9 cellular contexts compared by ENCODE assay signal in the genomic region with DNA sequence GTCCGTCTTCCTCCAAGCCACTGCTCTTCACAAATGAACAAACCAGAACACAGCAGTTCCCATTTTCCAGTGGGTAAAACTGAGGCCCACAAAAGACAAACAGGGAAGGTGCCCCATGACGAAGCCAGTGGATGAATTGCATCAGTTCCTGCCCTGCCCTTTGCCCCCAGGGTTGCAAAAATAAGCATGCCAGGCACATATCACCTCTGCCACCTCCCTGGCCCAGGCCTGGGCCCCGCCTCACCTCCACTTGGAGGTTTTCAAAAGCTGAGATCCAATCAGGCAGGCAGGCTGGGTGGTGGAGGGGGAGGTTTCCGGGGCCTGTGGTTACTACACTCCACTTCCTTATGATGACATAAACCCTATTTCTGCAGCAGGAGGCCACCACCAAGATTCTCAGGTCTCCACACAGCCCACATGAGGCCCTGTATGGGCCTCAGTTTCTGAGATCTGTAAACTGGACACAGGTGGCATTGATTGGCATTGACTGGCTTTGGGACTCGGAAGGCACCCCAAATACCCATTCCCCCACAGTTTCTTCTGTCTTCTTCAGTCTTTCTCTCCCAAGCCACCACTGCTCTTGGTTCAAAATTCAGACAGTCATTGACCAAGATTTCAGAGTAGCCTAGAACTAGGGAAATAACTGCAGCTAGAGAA. TPM values are rescaled to one million over a fixed set of nuclear protein-coding genes. Genes with fewer than 3 reads are reported as not detected.
DNase-seq lines count a peak whose midpoint lies in the region; ATAC-seq and TF ChIP-seq lines count a peak whose summit lies in the region.
"Had no signal": no experiment of that assay in that cellular context is flagged by ENCODE, and none has a peak within 500 bp of the region (broad histone marks: within the 10 kb centered on the region; RNA-seq: fewer than 3 reads in every experiment).

No MANE protein-coding gene starts in this region.

- POLR2A ChIA-PET in activated CD8-positive, alpha-beta T cell treated with anti-CD3 and anti-CD28 coated beads, Interleukin-2, amount 10 ng/mL, durations not matched to agents 7 days and 5 days (lab: Charles Lee) = interaction anchor here (0.8 to 1.7 kb wide), 5 partner anchors 8 to 488 kb away, joined by 3 to 7 read pairs (median 4); a partner anchor contains a TSS

- CTCF ChIA-PET in activated CD8-positive, alpha-beta T cell treated with anti-CD3 and anti-CD28 coated beads, Interleukin-2, amount 10 ng/mL, durations not matched to agents 7 days and 5 days (lab: Charles Lee) = interaction anchor here (0.9 to 10.9 kb wide), 10 partner anchors 9 to 397 kb away, joined by 3 to 130 read pairs (median 7); no protein-coding TSS in a partner anchor

- TF ChIP-seq POLR2A in GM18505 (IDR thresholded peaks at IDR 0.05; ENCODE audit: borderline replicate concordance, extremely low read depth, insufficient read depth, insufficient read length) = peak; percentile 68

- peak overlapping the region; percentile 93 for H3K4me3 Mint-ChIP-seq in activated CD8-positive, alpha-beta T cell treated with anti-CD3 and anti-CD28 coated beads, Interleukin-2, amount 10 ng/mL, durations not matched to agents 7 days and 5 days
- no peak overlapping the region for H3K4me3 Mint-ChIP-seq in type B pancreatic cell

- H3K4me3 ChIP-seq in epithelial cell of esophagus (ENCODE audit: low read length) = no peak overlapping the region
- H3K4me3 ChIP-seq in skin epidermis = no peak overlapping the region
- H3K4me3 ChIP-seq: breast epithelium had no signal

- no peaks in the 10 kb centered on the region for H3K27me3 Mint-ChIP-seq in activated CD8-positive, alpha-beta T cell treated with anti-CD3 and anti-CD28 coated beads, Interleukin-2, amount 10 ng/mL, durations not matched to agents 7 days and 5 days (ENCODE audit: low read depth)
- H3K27me3 Mint-ChIP-seq in type B pancreatic cell = peaks cover 29% of the 10 kb centered on the region

- peaks cover 68% of the 10 kb centered on the region for H3K36me3 Mint-ChIP-seq in activated CD8-positive, alpha-beta T cell treated with anti-CD3 and anti-CD28 coated beads, Interleukin-2, amount 10 ng/mL, durations not matched to agents 7 days and 5 days (ENCODE audit: low read depth)
- no peaks in the 10 kb centered on the region for H3K36me3 Mint-ChIP-seq in type B pancreatic cell

- DNase-seq in NCI-H2196 (lab: John Stamatoyannopoulos, UW; ENCODE audit: unreplicated experiment) = peak; percentile 56
- peak; percentile 97 for DNase-seq in activated CD8-positive, alpha-beta T cell treated with anti-CD3 and anti-CD28 coated beads, Interleukin-2, amount 10 ng/mL, durations not matched to agents 7 days and 5 days
- DNase-seq in epithelial cell of esophagus (ENCODE audit: low read depth) = peak; percentile 75
- no peak for DNase-seq in T1000 (lab: John Stamatoyannopoulos, UW)
- no peak for DNase-seq in type B pancreatic cell (ENCODE audit: extremely low spot score, unreplicated experiment)

- peaks cover 71% of the 10 kb centered on the region for H3K4me1 Mint-ChIP-seq in activated CD8-positive, alpha-beta T cell treated with anti-CD3 and anti-CD28 coated beads, Interleukin-2, amount 10 ng/mL, durations not matched to agents 7 days and 5 days (ENCODE audit: low read depth)
- peaks cover 44% of the 10 kb centered on the region for H3K4me1 Mint-ChIP-seq in type B pancreatic cell (ENCODE audit: unreplicated experiment)

- peak overlapping the region; percentile 100 for H3K27ac Mint-ChIP-seq in activated CD8-positive, alpha-beta T cell treated with anti-CD3 and anti-CD28 coated beads, Interleukin-2, amount 10 ng/mL, durations not matched to agents 7 days and 5 days
- no peak overlapping the region for H3K27ac Mint-ChIP-seq in type B pancreatic cell

- TF ChIP-seq CTCF in epithelial cell of esophagus (IDR thresholded peaks at IDR 0.05; ENCODE audit: insufficient read depth, low read depth, low read length, missing control alignments) (no peak), type B pancreatic cell (conservative IDR thresholded peaks at IDR 0.05) (no peak)

- peak overlapping the region in 13 of 21 experiments; percentile 13 to 90 (median 74) for H3K27ac ChIP-seq in skin epidermis
- H3K27ac ChIP-seq: breast epithelium had no signal

- H3K9me3 Mint-ChIP-seq in activated CD8-positive, alpha-beta T cell treated with anti-CD3 and anti-CD28 coated beads, Interleukin-2, amount 10 ng/mL, durations not matched to agents 7 days and 5 days (ENCODE audit: insufficient read depth) = no peaks in the 10 kb centered on the region
- no peaks in the 10 kb centered on the region for H3K9me3 Mint-ChIP-seq in type B pancreatic cell

- ATAC-seq in GM18505 (IDR thresholded peaks at IDR 0.05; ENCODE audit: unreplicated experiment) (peak; percentile 58), HG02852 (IDR thresholded peaks at IDR 0.05; ENCODE audit: unreplicated experiment) (peak; percentile 65)
- ATAC-seq in activated CD8-positive, alpha-beta T cell treated with anti-CD3 and anti-CD28 coated beads, Interleukin-2, amount 10 ng/mL, durations not matched to agents 7 days and 5 days = peak; percentile 74

RNA-seq across cellular contexts. Expression of a gene that starts 4.1 kb away (rescaled TPM):
- 100 to 1,000 TPM; 158 to 162 TPM for total RNA-seq in activated CD8-positive, alpha-beta T cell treated with anti-CD3 and anti-CD28 coated beads, Interleukin-2, amount 10 ng/mL, durations not matched to agents 7 days and 5 days
- total RNA-seq in type B pancreatic cell (ENCODE audit: low replicate concordance) = 0.79 and 7.6 TPM in 2 replicates

Comparison
In these comparisons a context has a peak if more than half of its experiments do, and no peak if none do; other contexts are left out.
1. DNase-seq: peak in NCI-H2196 (single experiment), activated CD8-positive, alpha-beta T cell treated with anti-CD3 and anti-CD28 coated beads, Interleukin-2, amount 10 ng/mL, durations not matched to agents 7 days and 5 days (single experiment) and epithelial cell of esophagus (single experiment); none in T1000 (single experiment) and type B pancreatic cell (single experiment).
2. RNA of a gene that starts 4.1 kb away (total RNA-seq): 158 to 162 TPM in activated CD8-positive, alpha-beta T cell treated with anti-CD3 and anti-CD28 coated beads, Interleukin-2, amount 10 ng/mL, durations not matched to agents 7 days and 5 days; 0.79 to 7.6 TPM in type B pancreatic cell; every median in the first group is over 10 times any median in the second.
3. Peak in every context shown above with its lines, with median percentiles within 50 percentile points of each other: ATAC-seq.